8 cellular contexts compared by ENCODE assay signal in genomic region chr11:72642815-72643511, GRCh38. TPM values are rescaled to one million over a fixed set of nuclear protein-coding genes. Genes with fewer than 3 reads are reported as not detected.
A peak's percentile ranks its signal among the peaks of the same experiment; 100 is the strongest.
DNase-seq lines count a peak whose midpoint lies in the region; TF ChIP-seq lines count a peak whose summit lies in the region.

No MANE protein-coding gene starts in this region.

- peaks cover 5% of the 10 kb centered on the region for H3K27me3 Mint-ChIP-seq in osteocyte (ENCODE audit: unreplicated experiment)

- H3K27ac Mint-ChIP-seq in osteocyte (ENCODE audit: unreplicated experiment): no peak overlapping the region

- TF ChIP-seq CTCF in HL-60 (IDR thresholded peaks at IDR 0.05; ENCODE audit: insufficient read depth, low read length): peak; percentile 69
- peak; percentile 99 for TF ChIP-seq CTCF in osteocyte (IDR thresholded peaks at IDR 0.05)
- TF ChIP-seq CTCF in transverse colon (IDR thresholded peaks at IDR 0.05): peak; percentile 95 to 99 (median 98)

- H3K36me3 Mint-ChIP-seq in osteocyte (ENCODE audit: unreplicated experiment): no peaks in the 10 kb centered on the region

- peak overlapping the region; percentile 20; the same call in 1 of the 2 replicates for H3K4me3 ChIP-seq in HL-60 (replicated peaks; ENCODE audit: insufficient read depth, low read length)
- H3K4me3 ChIP-seq in SJSA1: peak overlapping the region; percentile 22; the same call in 1 of the 2 replicates
- H3K4me3 ChIP-seq in transverse colon: peak overlapping the region; percentile 38 to 65 (median 56)

- H3K27ac ChIP-seq in HL-60 (replicated peaks) (no peak overlapping the region), SJSA1 (no peak overlapping the region), transverse colon (peak overlapping the region; percentile 8 to 80 (median 52))

- DNase-seq in Caki2 (ENCODE audit: low read depth) (peak; percentile 68), HL-60 (ENCODE audit: low read depth in 1 of 2, low spot score in 1 of 2) (peak; percentile 33 to 36), SJSA1 (ENCODE audit: low read depth in 1 of 2, low spot score in 2 of 2) (peak in 1 of 2 experiments; percentile 60), germinal center (ENCODE audit: low spot score) (peak; percentile 86), osteocyte (ENCODE audit: extremely low spot score, unreplicated experiment) (peak; percentile 88), transverse colon (peak; percentile 63), dedifferentiated amniotic fluid mesenchymal stem cell (ENCODE audit: extremely low spot score) (no peak)
- peak in 3 of 4 experiments; percentile 34 to 54 (median 46) for DNase-seq in activated naive CD4-positive, alpha-beta T cell (lab: John Stamatoyannopoulos, UW)

- TF ChIP-seq POLR2A in transverse colon (IDR thresholded peaks at IDR 0.05): no peak

- intact Hi-C loops in transverse colon (cut with DNase I; ENCODE audit: low total_unique reads): loop anchor here (1.0 kb wide), 1 partner anchor 44 kb away; no protein-coding TSS in a partner anchor

- TF ChIP-seq EP300 in transverse colon (IDR thresholded peaks at IDR 0.05; ENCODE audit: low read depth): no peak

- peaks cover 26% of the 10 kb centered on the region for H3K27me3 ChIP-seq in HL-60 (ENCODE audit: insufficient read depth, poor library complexity, severe bottlenecking)
- H3K27me3 ChIP-seq in SJSA1 (replicated peaks): peaks cover 12% of the 10 kb centered on the region
- H3K27me3 ChIP-seq in transverse colon: peaks cover 18% of the 10 kb centered on the region

- 3% methylated on average over 46 of the region's 62 CpGs; no CpG with 5 or more reads in 1 of the 2 donors for WGBS in transverse colon (ENCODE audit: low coverage in 1 of 2), 2 donors

- H3K4me1 Mint-ChIP-seq in osteocyte (ENCODE audit: unreplicated experiment): peaks cover 2% of the 10 kb centered on the region

- H3K4me1 ChIP-seq in SJSA1 (replicated peaks): peaks cover 13% of the 10 kb centered on the region
- peaks cover 3 to 22% (median 15%) of the 10 kb centered on the region in 4 donors for H3K4me1 ChIP-seq in transverse colon

- H3K36me3 ChIP-seq in SJSA1 (no peaks in the 10 kb centered on the region), transverse colon (no peaks in the 10 kb centered on the region)

- in situ Hi-C loops in Caki2 (cut with HindIII; ENCODE audit: low pct_unique_long_range_greater_than_20kb, low sequenced_read_pairs): no loop called here
- in situ Hi-C loops in transverse colon (cut with MboI; ENCODE audit: low pct_ligation_motif_present in 1 of 4, low pct_unique_long_range_greater_than_20kb in 1 of 4, low sequenced_read_pairs in 3 of 4): loop anchor here in 2 of 4 donors (10.0 kb wide), 2 partner anchors 58 to 168 kb away; no protein-coding TSS in a partner anchor

- peak overlapping the region; percentile 36 for H3K4me3 Mint-ChIP-seq in osteocyte (ENCODE audit: unreplicated experiment)

- H3K9me3 Mint-ChIP-seq in osteocyte (ENCODE audit: unreplicated experiment): no peaks in the 10 kb centered on the region

- H3K9me3 ChIP-seq in SJSA1 (replicated peaks) (no peaks in the 10 kb centered on the region), transverse colon (no peaks in the 10 kb centered on the region)

RNA-seq across cellular contexts. Expression of gene PDE2A, which starts 31.3 kb away (rescaled TPM):
- total RNA-seq in Caki2 (2014; rRNA removed; shearing (Covaris generic); ENCODE audit: low replicate concordance): 1.5 TPM in 1 of 2 replicates, not detected in the other
- not detected in 2 replicates for total RNA-seq in SJSA1 (2014; rRNA removed; shearing (Covaris generic))
- total RNA-seq in osteocyte (not detected in 2 replicates), transverse colon (10 to 100 TPM in 3 of 4 donors, 1 to 10 TPM in 1; 6.6 to 41.9 (median 17.1) TPM)

Comparison
In these comparisons a context has a peak if more than half of its experiments do, and no peak if none do; other contexts are left out.
1. H3K27ac ChIP-seq: peak in transverse colon (4 of 4); none in HL-60 (single experiment) and SJSA1 (single experiment).
2. Peak in every context shown above with its lines, with median percentiles within 50 percentile points of each other: H3K4me3 ChIP-seq and CTCF ChIP-seq.